1 cellular context compared by ENCODE assay signal in the genomic region with DNA sequence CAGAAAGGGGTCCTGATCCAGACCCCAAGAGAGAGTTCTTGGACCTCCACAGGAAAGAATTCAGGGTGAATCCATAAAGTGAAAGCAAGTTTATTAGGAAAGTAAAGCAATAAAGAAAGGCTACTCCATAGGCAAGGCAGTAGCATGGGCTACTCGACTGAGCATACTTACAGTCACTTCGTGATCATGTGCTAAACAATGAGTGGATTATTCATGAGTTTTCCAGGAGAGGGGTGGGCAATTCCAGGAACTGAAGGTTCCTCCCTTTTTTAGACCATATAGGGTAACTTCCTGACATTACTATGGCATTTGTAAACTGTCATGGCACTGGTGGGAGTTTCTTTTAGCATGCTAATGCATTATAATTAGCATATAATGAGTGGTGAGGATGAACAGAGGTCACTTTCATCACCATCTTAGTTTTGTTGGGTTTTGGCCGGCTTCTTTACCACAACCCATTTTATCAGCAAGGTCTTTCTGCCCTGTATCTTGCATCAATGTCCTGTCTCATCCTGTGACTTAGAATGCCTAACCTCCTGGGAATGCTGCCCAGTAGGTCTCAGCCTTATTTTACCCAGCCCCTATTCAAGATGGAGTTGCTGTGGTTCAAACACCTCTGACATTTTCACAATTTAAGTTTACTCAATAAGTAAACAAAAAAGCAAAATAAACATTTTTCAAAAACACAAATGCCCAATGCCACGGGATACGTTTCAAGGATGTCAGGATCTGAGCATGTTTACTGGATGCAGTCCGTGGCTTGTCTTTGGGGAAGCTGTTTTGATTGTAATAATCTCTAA.
TF ChIP-seq lines count a peak whose summit lies in the region.

No MANE protein-coding gene starts in this region.

TF ChIP-seq in H1, 55 proteins besides CTCF, POLR2A, EP300 and RAD21 (continued from another document):
- TF ChIP-seq TCF12 (IDR thresholded peaks at IDR 0.05; ENCODE audit: low read depth, low read length) (no peak), POU5F1 (IDR thresholded peaks at IDR 0.05; ENCODE audit: low read depth, low read length) (no peak), CHD2 (IDR thresholded peaks at IDR 0.05; ENCODE audit: low read length) (no peak), NANOG (IDR thresholded peaks at IDR 0.05; ENCODE audit: insufficient read depth, low read depth, low read length, poor library complexity, severe bottlenecking) (no peak), RXRA (IDR thresholded peaks at IDR 0.05; ENCODE audit: insufficient read depth, low read depth, low read length) (no peak), SIN3A (conservative IDR thresholded peaks at IDR 0.05 in 1 of 2, IDR thresholded peaks at IDR 0.05 in 1 of 2; ENCODE audit: low read depth in 1 of 2, low read length in 2 of 2) (no peak), PHF8 (conservative IDR thresholded peaks at IDR 0.05; ENCODE audit: low read depth, low read length) (no peak)
- TF ChIP-seq, protein P1, sequence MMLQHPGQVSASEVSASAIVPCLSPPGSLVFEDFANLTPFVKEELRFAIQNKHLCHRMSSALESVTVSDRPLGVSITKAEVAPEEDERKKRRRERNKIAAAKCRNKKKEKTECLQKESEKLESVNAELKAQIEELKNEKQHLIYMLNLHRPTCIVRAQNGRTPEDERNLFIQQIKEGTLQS (IDR thresholded peaks at IDR 0.05; ENCODE audit: insufficient read depth, low read depth, low read length), result no peak
